ENCODE assay signal across 18 cellular contexts in genomic region chr3:14214764-14215163, GRCh38. TPM values are rescaled to one million over a fixed set of nuclear protein-coding genes. Genes with fewer than 3 reads are reported as not detected.
DNase-seq lines count a peak whose midpoint lies in the region; ATAC-seq and TF ChIP-seq lines count a peak whose summit lies in the region.
"Had no signal": no experiment of that assay in that cellular context is flagged by ENCODE, and none has a peak within 500 bp of the region (broad histone marks: within the 10 kb centered on the region; RNA-seq: fewer than 3 reads in every experiment).

No MANE protein-coding gene starts in this region.

- intact Hi-C loops in colonic mucosa (cut with DNase I) = no loop called here
- intact Hi-C loops in left colon (cut with DNase I, micrococcal nuclease) = no loop called here
- intact Hi-C loops in body of pancreas (cut with DNase I) = no loop called here

- no peak for TF ChIP-seq POLR2A in body of pancreas (IDR thresholded peaks at IDR 0.05)

- H3K27me3 ChIP-seq in colonic mucosa = no peaks in the 10 kb centered on the region
- no peaks in the 10 kb centered on the region for H3K27me3 ChIP-seq in trophoblast cell (ENCODE audit: insufficient read depth, low read length)
- no peaks in the 10 kb centered on the region for H3K27me3 ChIP-seq in body of pancreas

- no peak overlapping the region for H3K18ac ChIP-seq in trophoblast cell (ENCODE audit: low read length)

- TF ChIP-seq CTCF in colonic mucosa (IDR thresholded peaks at IDR 0.05) = no peak
- TF ChIP-seq CTCF in body of pancreas (IDR thresholded peaks at IDR 0.05) = no peak

- no peak overlapping the region for H4K12ac ChIP-seq in trophoblast cell (ENCODE audit: low read depth, low read length)

- H4K8ac ChIP-seq in trophoblast cell (ENCODE audit: low read depth, low read length) = peak overlapping the region; percentile 36

- no peaks in the 10 kb centered on the region for H3K9me3 ChIP-seq in colonic mucosa
- H3K9me3 ChIP-seq in trophoblast cell (ENCODE audit: insufficient read depth, low read depth, low read length) = no peaks in the 10 kb centered on the region
- no peaks in the 10 kb centered on the region for H3K9me3 ChIP-seq in body of pancreas

- WGBS in trophoblast cell (ENCODE audit: extremely low coverage, insufficient coverage, insufficient read length) = no CpG with 5 or more reads among the region's 4 CpGs
- WGBS in body of pancreas, 2 donors = 93% methylated on average over 4 of the region's 4 CpGs

- peak; percentile 97 for ATAC-seq in left colon
- no peak for ATAC-seq in body of pancreas
- no peak for ATAC-seq in GM19035 (IDR thresholded peaks at IDR 0.05; ENCODE audit: unreplicated experiment)

- H2BK12ac ChIP-seq in trophoblast cell (ENCODE audit: low read length) = peak overlapping the region; percentile 25

- H3K4ac ChIP-seq in trophoblast cell (ENCODE audit: low read depth, low read length) = no peak overlapping the region

- peaks cover 32% of the 10 kb centered on the region for H3K79me1 ChIP-seq in trophoblast cell (ENCODE audit: low read length)

- no peak overlapping the region for H3K4me3 ChIP-seq in colonic mucosa
- no peak overlapping the region for H3K4me3 ChIP-seq in trophoblast cell (ENCODE audit: low read depth, low read length)
- H3K4me3 ChIP-seq in body of pancreas = no peak overlapping the region
- H3K4me3 ChIP-seq: GM23248 had no signal

- no peak overlapping the region for H2BK5ac ChIP-seq in trophoblast cell (ENCODE audit: low read depth, low read length, poor library complexity)

- no peaks in the 10 kb centered on the region for H3K36me3 ChIP-seq in colonic mucosa
- H3K36me3 ChIP-seq in trophoblast cell (ENCODE audit: control insufficient read depth in 1 of 2, insufficient read depth in 2 of 2, low read length in 2 of 2) = no peaks in the 10 kb centered on the region
- H3K36me3 ChIP-seq in body of pancreas (replicated peaks in 1 of 2; ENCODE audit: insufficient read depth in 1 of 2, low read depth in 2 of 2) = no peaks in the 10 kb centered on the region

- H2AK5ac ChIP-seq in trophoblast cell (ENCODE audit: low read length) = no peak overlapping the region

- H3K79me2 ChIP-seq in trophoblast cell (ENCODE audit: control insufficient read depth, insufficient read depth, low read length, poor library complexity) = peaks cover 5% of the 10 kb centered on the region

- H3K4me2 ChIP-seq in trophoblast cell (ENCODE audit: low read length) = no peak overlapping the region

- H2AFZ ChIP-seq in trophoblast cell (ENCODE audit: insufficient read depth, low read length, poor library complexity) = no peak overlapping the region
- H2AFZ ChIP-seq: GM23248 had no signal

- DNase-seq in colonic mucosa = peak; percentile 48
- no peak for DNase-seq in left colon
- no peak for DNase-seq in trophoblast cell
- peak; percentile 14 for DNase-seq in ureter (ENCODE audit: low spot score)
- no peak for DNase-seq in body of pancreas
- DNase-seq in NCI-H187 (lab: John Stamatoyannopoulos, UW) = no peak
- DNase-seq in stimulated activated CD4-positive, alpha-beta T cell treated with anti-CD3 and anti-CD28 coated beads, Interleukin-15, amount 100 ng/mL, for 24 hours = no peak
- DNase-seq: C1 segment of cervical spinal cord; Calu3; CD4-positive, alpha-beta memory T cell; COR-L47; DMS53; DMS79 treated with DMSO at 0.1 percent for 48 hours; GF-D8; GM23248; H7; HCEC 1CT had no signal

- H3K23ac ChIP-seq in trophoblast cell (ENCODE audit: low read length) = no peak overlapping the region

- H3K27ac ChIP-seq in colonic mucosa (no peak overlapping the region), trophoblast cell (ENCODE audit: low read depth, low read length) (no peak overlapping the region), body of pancreas (no peak overlapping the region)
- H3K27ac ChIP-seq: GM23248 had no signal

- no peak overlapping the region for H3K9ac ChIP-seq in colonic mucosa (ENCODE audit: low read depth in 2 of 2, low read length in 2 of 2)
- H3K9ac ChIP-seq in trophoblast cell (ENCODE audit: low read length) = no peak overlapping the region
- H3K9ac ChIP-seq: GM23248 had no signal

- peak overlapping the region; percentile 6 for H3K14ac ChIP-seq in trophoblast cell (ENCODE audit: low read length)

- H3K4me1 ChIP-seq in colonic mucosa = no peaks in the 10 kb centered on the region
- peaks cover 12 to 20% of the 10 kb centered on the region in 2 experiments for H3K4me1 ChIP-seq in trophoblast cell (ENCODE audit: control insufficient read depth in 1 of 2, insufficient read depth in 2 of 2, low read length in 2 of 2)
- H3K4me1 ChIP-seq in body of pancreas = no peaks in the 10 kb centered on the region

- peak overlapping the region; percentile 64 for H2BK120ac ChIP-seq in trophoblast cell (ENCODE audit: insufficient read depth, low read length, poor library complexity)

- H4K91ac ChIP-seq in trophoblast cell (ENCODE audit: low read depth, low read length) = peak overlapping the region; percentile 30

RNA-seq across cellular contexts. Expression of gene LSM3, which starts 36.1 kb away (rescaled TPM):
- total RNA-seq in colonic mucosa (10 to 100 TPM; 12.4 to 16.4 TPM), left colon (1 to 10 TPM; 9.1 to 9.9 TPM), ureter (11.4 TPM), body of pancreas (1 to 10 TPM; 5.3 to 6.0 TPM)
- polyA plus RNA-seq in trophoblast cell (2013) = 30.7 and 31.4 TPM in 2 replicates

RNA-seq across cellular contexts. Expression of gene XPC, which starts 36.4 kb away (rescaled TPM):
- total RNA-seq in colonic mucosa (10 to 100 TPM; 14.7 to 23.3 TPM), left colon (10 to 100 TPM; 19.7 to 22.4 TPM), ureter (55.6 TPM), body of pancreas (10 to 100 TPM; 33.2 to 34.9 TPM)
- polyA plus RNA-seq in trophoblast cell (2013) = 26.3 and 26.6 TPM in 2 replicates

Comparison
In these comparisons a context has a peak if more than half of its experiments do, and no peak if none do; other contexts are left out.
1. DNase-seq: peak in colonic mucosa (single experiment) and ureter (single experiment); none in left colon (0 of 2), trophoblast cell (0 of 2), body of pancreas (0 of 4), NCI-H187 (0 of 2) and stimulated activated CD4-positive, alpha-beta T cell treated with anti-CD3 and anti-CD28 coated beads, Interleukin-15, amount 100 ng/mL, for 24 hours (single experiment).